Comparison of ENCODE assay signal across 1 cellular context in genomic region chr20:8117636-8118413, GRCh38.
TF ChIP-seq lines count a peak whose summit lies in the region.

No MANE protein-coding gene starts in this region.

TF ChIP-seq in IMR-90, 13 proteins besides CTCF, POLR2A, EP300 and RAD21 (continued from another document):
- no peak for TF ChIP-seq SMC3 (IDR thresholded peaks at IDR 0.05; ENCODE audit: low read depth, low read length)
- no peak for TF ChIP-seq USF2 (IDR thresholded peaks at IDR 0.05; ENCODE audit: low read depth, low read length)
- no peak for TF ChIP-seq CHD1 (IDR thresholded peaks at IDR 0.05; ENCODE audit: low read depth, low read length)
- TF ChIP-seq MAFK (IDR thresholded peaks at IDR 0.05; ENCODE audit: low read depth, low read length), result no peak
